16 cellular contexts compared by ENCODE assay signal in the genomic region with DNA sequence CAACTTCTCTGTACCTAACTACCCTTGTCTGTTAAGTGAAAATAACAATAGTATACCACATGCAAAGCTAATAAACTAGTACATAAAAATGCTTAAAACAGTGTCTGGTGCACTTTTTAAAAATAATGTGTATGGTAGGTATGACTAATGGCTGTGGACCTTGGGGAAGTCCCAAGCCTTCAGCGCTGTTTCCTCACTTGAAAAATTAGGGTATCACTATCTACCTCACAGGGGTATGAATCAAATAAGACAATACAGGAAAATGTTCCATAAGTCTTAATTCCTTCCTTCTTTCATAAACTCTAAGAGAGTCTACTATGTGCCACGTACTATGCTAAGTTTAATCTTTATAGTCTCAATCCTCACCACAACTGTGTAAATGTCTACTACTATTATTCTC. TPM values are rescaled to one million over a fixed set of nuclear protein-coding genes. Genes with fewer than 3 reads are reported as not detected.
A peak's percentile ranks its signal among the peaks of the same experiment; 100 is the strongest.
DNase-seq lines count a peak whose midpoint lies in the region; ATAC-seq and TF ChIP-seq lines count a peak whose summit lies in the region.
"Had no signal": no experiment of that assay in that cellular context is flagged by ENCODE, and none has a peak within 500 bp of the region (broad histone marks: within the 10 kb centered on the region; RNA-seq: fewer than 3 reads in every experiment).

No MANE protein-coding gene starts in this region.

- CTCF ChIA-PET in PC-9 (lab: Charles Lee): no interaction called here

- H3K36me3 ChIP-seq in PC-9 (ENCODE audit: low read depth): no peaks in the 10 kb centered on the region
- no peaks in the 10 kb centered on the region for H3K36me3 ChIP-seq in psoas muscle (ENCODE audit: insufficient read depth in 1 of 2, low read depth in 1 of 2)
- H3K36me3 ChIP-seq: stomach had no signal

- no peak overlapping the region for H3K4me3 Mint-ChIP-seq in chondrocyte (ENCODE audit: unreplicated experiment)
- H3K4me3 Mint-ChIP-seq: nephron had no signal

- no TSS peak for BruUV-seq in PC-9 (replicated peaks; lab: Mats Ljungman, UMichigan)

- no peak overlapping the region for H2AFZ ChIP-seq in PC-9

- H3K36me3 Mint-ChIP-seq in chondrocyte (ENCODE audit: low read depth): no peaks in the 10 kb centered on the region

- H3K9me3 ChIP-seq in PC-9 (ENCODE audit: insufficient read depth, low read depth): no peaks in the 10 kb centered on the region
- no peaks in the 10 kb centered on the region for H3K9me3 ChIP-seq in psoas muscle
- H3K9me3 ChIP-seq: stomach had no signal

- H3K4me1 Mint-ChIP-seq in chondrocyte (ENCODE audit: low read depth): peaks cover 48% of the 10 kb centered on the region

- H3K9me3 Mint-ChIP-seq in chondrocyte (ENCODE audit: low read depth): no peaks in the 10 kb centered on the region
- H3K9me3 Mint-ChIP-seq: nephron had no signal

- H3K4me2 ChIP-seq in PC-9: no peak overlapping the region

- peaks cover 53% of the 10 kb centered on the region for H3K79me2 ChIP-seq in PC-9 (ENCODE audit: low read depth)

- H3K27me3 ChIP-seq in PC-9 (ENCODE audit: insufficient read depth, low read depth) (no peaks in the 10 kb centered on the region), psoas muscle (ENCODE audit: insufficient read depth in 3 of 3, low read length in 2 of 3) (no peaks in the 10 kb centered on the region)
- H3K27me3 ChIP-seq: stomach had no signal

- POLR2A ChIA-PET in PC-9 (lab: Charles Lee; ENCODE audit: unreplicated experiment): no interaction called here

- H3K4me3 ChIP-seq in PC-9: no peak overlapping the region
- peak overlapping the region; percentile 6 for H3K4me3 ChIP-seq in psoas muscle
- H3K4me3 ChIP-seq: stomach had no signal

- peaks cover 6% of the 10 kb centered on the region for H3F3A ChIP-seq in PC-9 (ENCODE audit: insufficient read depth, low read depth)

- no peak for DNase-seq in activated CD4-positive, CD25-positive, alpha-beta regulatory T cell treated with anti-CD3 and anti-CD28 coated beads, Interleukin-2, amount 50 U/mL, for 72 hours
- no peak for DNase-seq in PC-9
- DNase-seq in chondrocyte (ENCODE audit: low spot score): no peak
- DNase-seq in psoas muscle: no peak
- no peak for DNase-seq in effector CD4-positive, alpha-beta T cell
- DNase-seq in T-helper 9 cell: no peak
- DNase-seq: 8988T; activated CD4-positive, alpha-beta T cell treated with anti-CD3 and anti-CD28 coated beads for 4 hours; aorta; DMS79 treated with DMSO at 0.1 percent for 48 hours; NCI-H1105 treated with DMSO at 0.1 percent for 48 hours; NCI-H82; stomach had no signal

- peak; percentile 89 to 91 for ATAC-seq in activated CD4-positive, CD25-positive, alpha-beta regulatory T cell treated with anti-CD3 and anti-CD28 coated beads, Interleukin-2, amount 50 U/mL, for 24 hours
- ATAC-seq in psoas muscle: peak in 1 of 4 donors; percentile 30
- no peak for ATAC-seq in GM19023 (IDR thresholded peaks at IDR 0.05; ENCODE audit: unreplicated experiment)

- peak overlapping the region; percentile 62 for H3K27ac Mint-ChIP-seq in chondrocyte (ENCODE audit: unreplicated experiment)
- H3K27ac Mint-ChIP-seq: nephron had no signal

- WGBS in psoas muscle, 3 donors: 50 to 68% (median 62%) methylated on average over 2 of the region's 2 CpGs

- H4K20me1 ChIP-seq in PC-9 (ENCODE audit: insufficient read depth): no peaks in the 10 kb centered on the region

- H3K9me2 ChIP-seq in PC-9 (ENCODE audit: insufficient read depth): no peaks in the 10 kb centered on the region

- TF ChIP-seq CTCF in PC-9 (conservative IDR thresholded peaks at IDR 0.05) (no peak), chondrocyte (IDR thresholded peaks at IDR 0.05) (no peak), psoas muscle (IDR thresholded peaks at IDR 0.05) (no peak)

- H3K27ac ChIP-seq in PC-9 (peak overlapping the region; percentile 3; the same call in 1 of the 2 replicates), psoas muscle (peak overlapping the region; percentile 51)
- H3K27ac ChIP-seq: stomach had no signal

- no peaks in the 10 kb centered on the region for H3K27me3 Mint-ChIP-seq in chondrocyte (ENCODE audit: low read depth)

- H3K4me1 ChIP-seq in PC-9 (replicated peaks; ENCODE audit: insufficient read depth) (peaks cover 40% of the 10 kb centered on the region), psoas muscle (peaks cover 44% of the 10 kb centered on the region)

- intact Hi-C loops in PC-9 (cut with micrococcal nuclease; ENCODE audit: unreplicated experiment): no loop called here
- intact Hi-C loops in psoas muscle (cut with DNase I): no loop called here

RNA-seq across cellular contexts. Expression of a gene that starts 32.0 kb away (rescaled TPM):
- total RNA-seq in PC-9 (2021): 10.9 and 18.8 TPM in 2 replicates
- total RNA-seq in chondrocyte: 25.7 to 36.6 TPM (median 35.3 TPM) in 3 replicates
- 100 to 1,000 TPM; 158 to 532 (median 327) TPM for total RNA-seq in psoas muscle
- polyA plus RNA-seq in psoas muscle: 100 to 1,000 TPM in 2 of 3 donors, 10 to 100 TPM in 1; 52.4 to 596 (median 201) TPM

RNA-seq across cellular contexts. Expression of a gene that starts 52.0 kb away (rescaled TPM):
- total RNA-seq in PC-9 (2021) (14.6 and 16.7 TPM in 2 replicates), chondrocyte (11.8 to 16.4 TPM (median 15.0 TPM) in 3 replicates), psoas muscle (1 to 10 TPM; 7.0 to 9.8 (median 9.2) TPM)
- 10 to 100 TPM in 1 of 3 donors, 1 to 10 TPM in 2; 4.3 to 14.8 (median 6.2) TPM for polyA plus RNA-seq in psoas muscle

RNA-seq across cellular contexts. Expression of a gene that starts 52.4 kb away (rescaled TPM):
- 11.2 and 12.1 TPM in 2 replicates for total RNA-seq in PC-9 (2021)
- 13.2 to 15.6 TPM (median 13.8 TPM) in 3 replicates for total RNA-seq in chondrocyte
- total RNA-seq in psoas muscle: 10 to 100 TPM; 13.7 to 39.9 (median 23.5) TPM
- 10 to 100 TPM in 2 of 3 donors, 1 to 10 TPM in 1; 5.2 to 25.4 (median 12.6) TPM for polyA plus RNA-seq in psoas muscle
